ENCODE assay signal across 8 cellular contexts in the genomic region with DNA sequence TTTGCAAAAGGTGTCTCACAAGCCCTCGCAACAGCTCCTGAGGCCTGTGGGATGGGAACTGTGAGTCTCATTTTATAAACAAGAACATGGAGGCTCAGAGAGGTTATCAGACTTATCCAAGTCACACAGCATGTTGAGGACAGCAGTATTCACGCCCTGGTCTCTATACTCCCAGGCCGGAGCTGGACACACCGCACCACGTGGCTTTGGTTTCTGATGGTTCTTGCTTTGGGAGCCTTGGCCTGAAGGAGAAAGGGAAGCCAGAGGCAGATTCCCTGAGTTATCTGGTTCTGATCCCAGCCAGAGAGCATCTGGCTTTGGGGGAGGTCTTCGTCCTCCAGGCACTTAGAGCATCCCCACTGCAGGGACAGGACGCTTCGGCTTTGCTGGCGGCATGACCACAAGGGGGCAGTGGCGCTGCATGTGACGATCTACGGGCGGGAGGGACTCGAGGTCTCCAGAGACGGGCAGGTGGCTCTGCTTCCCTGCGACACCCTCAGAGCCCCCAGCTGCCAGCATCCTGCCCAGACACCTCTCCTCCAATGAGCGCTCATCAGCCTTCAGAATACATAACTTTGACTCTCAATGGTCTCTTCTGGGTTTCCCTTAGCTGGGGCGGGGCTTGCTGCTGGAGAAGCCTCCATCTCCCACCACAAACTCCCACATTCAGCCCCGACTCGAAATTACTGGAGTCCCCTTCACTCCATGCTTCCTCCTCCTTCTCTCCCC. TPM values are rescaled to one million over a fixed set of nuclear protein-coding genes. Genes with fewer than 3 reads are reported as not detected.
DNase-seq lines count a peak whose midpoint lies in the region; ATAC-seq and TF ChIP-seq lines count a peak whose summit lies in the region.

No MANE protein-coding gene starts in this region.

- ATAC-seq in foreskin keratinocyte: peak; percentile 78
- peak; percentile 77 for ATAC-seq in omental fat pad (ENCODE audit: low FRiP score)
- no peak for ATAC-seq in thoracic aorta (ENCODE audit: insufficient number of reproducible peaks, low FRiP score, low read depth)
- ATAC-seq in HG03039 (IDR thresholded peaks at IDR 0.05; ENCODE audit: unreplicated experiment): no peak

- H3K36me3 ChIP-seq in thoracic aorta: no peaks in the 10 kb centered on the region

- H3K27ac Mint-ChIP-seq in activated T-helper 2 cell treated with anti-CD3 and anti-CD28 coated beads, Interferon-gamma antibody, Interleukin-2, Interleukin-4, amounts not matched to agents 10 μg/mL and 5 μg/mL and 100 μg/mL, durations not matched to agents 14 hours and 24 hours and 36 hours: no peak overlapping the region

- intact Hi-C loops in activated T-helper 2 cell treated with anti-CD3 and anti-CD28 coated beads, Interferon-gamma antibody, Interleukin-2, Interleukin-4, amounts not matched to agents 10 μg/mL and 5 μg/mL and 100 μg/mL, durations not matched to agents 14 hours and 24 hours and 36 hours (cut with micrococcal nuclease): loop anchor here (1.0 to 10.0 kb wide), 5 partner anchors 79 to 289 kb away; no protein-coding TSS in a partner anchor

- H3K27me3 Mint-ChIP-seq in activated T-helper 2 cell treated with anti-CD3 and anti-CD28 coated beads, Interferon-gamma antibody, Interleukin-2, Interleukin-4, amounts not matched to agents 10 μg/mL and 5 μg/mL and 100 μg/mL, durations not matched to agents 14 hours and 24 hours and 36 hours (ENCODE audit: low read depth): no peaks in the 10 kb centered on the region

- H3K27me3 ChIP-seq in foreskin keratinocyte: peaks cover 2% of the 10 kb centered on the region
- H3K27me3 ChIP-seq in thoracic aorta (replicated peaks; ENCODE audit: insufficient read depth): no peaks in the 10 kb centered on the region

- no peak overlapping the region for H3K4me3 Mint-ChIP-seq in activated T-helper 2 cell treated with anti-CD3 and anti-CD28 coated beads, Interferon-gamma antibody, Interleukin-2, Interleukin-4, amounts not matched to agents 10 μg/mL and 5 μg/mL and 100 μg/mL, durations not matched to agents 14 hours and 24 hours and 36 hours (ENCODE audit: low read depth)

- no peak overlapping the region for H3K27ac ChIP-seq in foreskin keratinocyte
- no peak overlapping the region for H3K27ac ChIP-seq in thoracic aorta

- peaks cover 3% of the 10 kb centered on the region for H3K4me1 Mint-ChIP-seq in activated T-helper 2 cell treated with anti-CD3 and anti-CD28 coated beads, Interferon-gamma antibody, Interleukin-2, Interleukin-4, amounts not matched to agents 10 μg/mL and 5 μg/mL and 100 μg/mL, durations not matched to agents 14 hours and 24 hours and 36 hours (ENCODE audit: low read depth)

- H3K4me1 ChIP-seq in foreskin keratinocyte: no peaks in the 10 kb centered on the region
- no peaks in the 10 kb centered on the region for H3K4me1 ChIP-seq in thoracic aorta (ENCODE audit: control insufficient read depth in 1 of 2, low read depth in 2 of 2)

- DNase-seq in LoVo (ENCODE audit: low spot score): peak; percentile 66
- peak; percentile 55 for DNase-seq in RKO (ENCODE audit: low spot score)
- peak; percentile 70 for DNase-seq in activated T-helper 2 cell treated with anti-CD3 and anti-CD28 coated beads, Interferon-gamma antibody, Interleukin-2, Interleukin-4, amounts not matched to agents 10 μg/mL and 5 μg/mL and 100 μg/mL, durations not matched to agents 14 hours and 24 hours and 36 hours (ENCODE audit: low spot score)
- no peak for DNase-seq in foreskin keratinocyte
- DNase-seq in omental fat pad (ENCODE audit: low spot score): peak; percentile 59
- DNase-seq in thoracic aorta (ENCODE audit: low spot score): peak; percentile 38

- TF ChIP-seq CTCF in GM12873 (IDR thresholded peaks at IDR 0.05; ENCODE audit: insufficient read depth, low read depth, low read length, missing control alignments) (peak; percentile 97), foreskin keratinocyte (conservative IDR thresholded peaks at IDR 0.05) (peak; percentile 84), omental fat pad (IDR thresholded peaks at IDR 0.05) (peak in 2 of 3 donors; percentile 32 to 71), thoracic aorta (IDR thresholded peaks at IDR 0.05) (peak; percentile 87)

- peaks cover 16% of the 10 kb centered on the region for H3K36me3 Mint-ChIP-seq in activated T-helper 2 cell treated with anti-CD3 and anti-CD28 coated beads, Interferon-gamma antibody, Interleukin-2, Interleukin-4, amounts not matched to agents 10 μg/mL and 5 μg/mL and 100 μg/mL, durations not matched to agents 14 hours and 24 hours and 36 hours (ENCODE audit: low read depth)

- no peaks in the 10 kb centered on the region for H3K9me3 ChIP-seq in thoracic aorta

- no peak overlapping the region for H3K4me3 ChIP-seq in thoracic aorta

- H3K9me3 Mint-ChIP-seq in activated T-helper 2 cell treated with anti-CD3 and anti-CD28 coated beads, Interferon-gamma antibody, Interleukin-2, Interleukin-4, amounts not matched to agents 10 μg/mL and 5 μg/mL and 100 μg/mL, durations not matched to agents 14 hours and 24 hours and 36 hours: no peaks in the 10 kb centered on the region

RNA-seq across cellular contexts. Expression of gene SAYSD1, which starts 51.4 kb away (rescaled TPM):
- 16.9 and 17.1 TPM in 2 replicates for total RNA-seq in activated T-helper 2 cell treated with anti-CD3 and anti-CD28 coated beads, Interferon-gamma antibody, Interleukin-2, Interleukin-4, amounts not matched to agents 10 μg/mL and 5 μg/mL and 100 μg/mL, durations not matched to agents 14 hours and 24 hours and 36 hours
- total RNA-seq in foreskin keratinocyte (8.3 and 8.5 TPM in 2 replicates), omental fat pad (10 to 100 TPM; 13.3 to 20.5 (median 16.3) TPM), thoracic aorta (10 to 100 TPM; 16.2 to 16.5 TPM)
- polyA plus RNA-seq in foreskin keratinocyte: 7.2 and 7.6 TPM in 2 replicates

Comparison
In these comparisons a context has a peak if more than half of its experiments do, and no peak if none do; other contexts are left out.
1. DNase-seq: peak in LoVo (single experiment), RKO (single experiment), activated T-helper 2 cell treated with anti-CD3 and anti-CD28 coated beads, Interferon-gamma antibody, Interleukin-2, Interleukin-4, amounts not matched to agents 10 μg/mL and 5 μg/mL and 100 μg/mL, durations not matched to agents 14 hours and 24 hours and 36 hours (single experiment), omental fat pad (single experiment) and thoracic aorta (single experiment); none in foreskin keratinocyte (0 of 2).
2. ATAC-seq: peak in foreskin keratinocyte (single experiment) and omental fat pad (single experiment); none in thoracic aorta (single experiment) and HG03039 (single experiment).
3. Peak in every context shown above with its lines, with median percentiles within 50 percentile points of each other: CTCF ChIP-seq.